Comparison of ENCODE assay signal across 13 cellular contexts in the genomic region with DNA sequence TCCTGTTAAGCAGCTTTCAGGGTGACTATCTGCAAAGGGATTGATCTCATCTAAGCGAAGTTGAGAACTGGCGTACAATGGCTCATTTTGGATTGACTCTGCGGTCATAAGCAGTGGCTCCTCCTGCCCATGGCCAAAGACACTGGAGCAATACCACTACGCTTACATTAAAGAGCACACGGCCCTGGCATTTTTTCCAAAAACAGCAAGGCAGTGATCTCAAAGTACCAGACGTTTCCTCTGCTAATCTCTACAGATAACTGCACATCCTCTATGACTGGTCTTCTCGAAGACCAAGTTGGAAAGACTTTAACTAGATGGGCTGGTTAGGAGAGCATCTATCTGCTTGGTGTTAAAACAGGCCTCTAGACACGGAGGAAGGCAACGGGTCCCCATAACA. TPM values are rescaled to one million over a fixed set of nuclear protein-coding genes. Genes with fewer than 3 reads are reported as not detected.
A peak's percentile ranks its signal among the peaks of the same experiment; 100 is the strongest.
DNase-seq lines count a peak whose midpoint lies in the region; ATAC-seq and TF ChIP-seq lines count a peak whose summit lies in the region.
"Had no signal": no experiment of that assay in that cellular context is flagged by ENCODE, and none has a peak within 500 bp of the region (broad histone marks: within the 10 kb centered on the region; RNA-seq: fewer than 3 reads in every experiment).

No MANE protein-coding gene starts in this region.

- H3K4me1 Mint-ChIP-seq in CD8-positive, alpha-beta T cell (ENCODE audit: low read depth), result peaks cover 47% of the 10 kb centered on the region
- H3K4me1 Mint-ChIP-seq in central memory CD8-positive, alpha-beta T cell, result peaks cover 6% of the 10 kb centered on the region
- peaks cover 8% of the 10 kb centered on the region for H3K4me1 Mint-ChIP-seq in progenitor cell of endocrine pancreas (ENCODE audit: low read depth)

- peak overlapping the region; percentile 84 for H3K4me3 Mint-ChIP-seq in CD8-positive, alpha-beta T cell
- H3K4me3 Mint-ChIP-seq in central memory CD8-positive, alpha-beta T cell, result peak overlapping the region; percentile 69
- H3K4me3 Mint-ChIP-seq in progenitor cell of endocrine pancreas (ENCODE audit: low read depth), result peak overlapping the region; percentile 36

- no peaks in the 10 kb centered on the region for H3K9me3 ChIP-seq in CD8-positive, alpha-beta T cell (ENCODE audit: low read length)
- H3K9me3 ChIP-seq: left lung, SJSA1 had no signal

- CTCF ChIA-PET in CD8-positive, alpha-beta T cell (lab: Charles Lee), result interaction anchor here (2.1 to 9.4 kb wide), 3 partner anchors 27 to 104 kb away, joined by 8 to 57 read pairs (median 20); no protein-coding TSS in a partner anchor

- peaks cover 4% of the 10 kb centered on the region for H3K36me3 Mint-ChIP-seq in CD8-positive, alpha-beta T cell
- H3K36me3 Mint-ChIP-seq in central memory CD8-positive, alpha-beta T cell (ENCODE audit: insufficient read depth), result peaks cover 4% of the 10 kb centered on the region
- H3K36me3 Mint-ChIP-seq in progenitor cell of endocrine pancreas (ENCODE audit: insufficient read depth), result no peaks in the 10 kb centered on the region

- TF ChIP-seq CTCF in CD8-positive, alpha-beta T cell (IDR thresholded peaks at IDR 0.05), result no peak
- TF ChIP-seq CTCF in progenitor cell of endocrine pancreas (IDR thresholded peaks at IDR 0.05; ENCODE audit: unreplicated experiment), result no peak

- intact Hi-C loops in CD8-positive, alpha-beta T cell (cut with DNase I, micrococcal nuclease), result loop anchor here in 1 of 2 experiments (2.0 kb wide), 1 partner anchor 85 kb away; the partner anchor contains the start of genes MPHOSPH9 and MTRFR

- no peak overlapping the region for H3K27ac Mint-ChIP-seq in CD8-positive, alpha-beta T cell
- no peak overlapping the region for H3K27ac Mint-ChIP-seq in central memory CD8-positive, alpha-beta T cell (ENCODE audit: low read depth)
- H3K27ac Mint-ChIP-seq in progenitor cell of endocrine pancreas, result no peak overlapping the region

- H3K4me1 ChIP-seq in CD8-positive, alpha-beta T cell (ENCODE audit: insufficient read depth, low read length), result peaks cover 42% of the 10 kb centered on the region

- DNase-seq in CD8-positive, alpha-beta T cell, result no peak
- peak; percentile 67 for DNase-seq in NCI-H82 (lab: John Stamatoyannopoulos, UW)
- no peak for DNase-seq in central memory CD8-positive, alpha-beta T cell (ENCODE audit: low spot score in 2 of 2)
- DNase-seq in progenitor cell of endocrine pancreas (ENCODE audit: low spot score, unreplicated experiment), result no peak
- DNase-seq in RPMI8226, result no peak
- no peak for DNase-seq in activated CD4-positive, CD25-positive, alpha-beta regulatory T cell (lab: John Stamatoyannopoulos, UW)
- DNase-seq: activated gamma-delta T cell treated with Interleukin-2 at 50 U/mL for 16 hours; EL; GOT3; left lung; stimulated activated CD4-positive, alpha-beta T cell treated with anti-CD3 and anti-CD28 coated beads, Interleukin-2, amount 100 ng/mL, for 24 hours had no signal

- POLR2A ChIA-PET in CD8-positive, alpha-beta T cell (lab: Charles Lee), result interaction anchor here (1.7 to 5.5 kb wide), 2 partner anchors 72 to 104 kb away, joined by 3 to 31 read pairs; no protein-coding TSS in a partner anchor

- no peaks in the 10 kb centered on the region for H3K36me3 ChIP-seq in CD8-positive, alpha-beta T cell (ENCODE audit: insufficient read depth, low read length)
- H3K36me3 ChIP-seq: left lung, SJSA1 had no signal

- H3K27ac ChIP-seq in CD8-positive, alpha-beta T cell (ENCODE audit: low read depth, low read length), result no peak overlapping the region
- H3K27ac ChIP-seq: SJSA1 had no signal

- H3K9me3 Mint-ChIP-seq in CD8-positive, alpha-beta T cell, result no peaks in the 10 kb centered on the region
- no peaks in the 10 kb centered on the region for H3K9me3 Mint-ChIP-seq in central memory CD8-positive, alpha-beta T cell
- no peaks in the 10 kb centered on the region for H3K9me3 Mint-ChIP-seq in progenitor cell of endocrine pancreas (ENCODE audit: low read depth)

- no peak overlapping the region for H3K4me3 ChIP-seq in CD8-positive, alpha-beta T cell (ENCODE audit: low read depth, low read length)
- H3K4me3 ChIP-seq: SJSA1 had no signal

- ATAC-seq in CD8-positive, alpha-beta T cell, result no peak
- no peak for ATAC-seq in central memory CD8-positive, alpha-beta T cell (replicated peaks; ENCODE audit: extremely low read depth, poor library complexity, severe bottlenecking)
- ATAC-seq in HG03342 (IDR thresholded peaks at IDR 0.05; ENCODE audit: unreplicated experiment), result no peak
- ATAC-seq: left lung had no signal

- no peaks in the 10 kb centered on the region for H3K27me3 ChIP-seq in CD8-positive, alpha-beta T cell (ENCODE audit: insufficient read depth, low read length)
- H3K27me3 ChIP-seq: SJSA1 had no signal

- H3K27me3 Mint-ChIP-seq in CD8-positive, alpha-beta T cell (ENCODE audit: low read depth), result no peaks in the 10 kb centered on the region
- H3K27me3 Mint-ChIP-seq in central memory CD8-positive, alpha-beta T cell, result no peaks in the 10 kb centered on the region
- peaks cover 62% of the 10 kb centered on the region for H3K27me3 Mint-ChIP-seq in progenitor cell of endocrine pancreas

RNA-seq across cellular contexts. Expression of gene PITPNM2, which starts 2.7 kb away (rescaled TPM):
- total RNA-seq in CD8-positive, alpha-beta T cell, result 10 to 100 TPM; 28.1 to 29.2 TPM
- total RNA-seq in progenitor cell of endocrine pancreas, result 2.1 and 2.6 TPM in 2 replicates
